ENCODE assay signal across 6 cellular contexts in the genomic region with DNA sequence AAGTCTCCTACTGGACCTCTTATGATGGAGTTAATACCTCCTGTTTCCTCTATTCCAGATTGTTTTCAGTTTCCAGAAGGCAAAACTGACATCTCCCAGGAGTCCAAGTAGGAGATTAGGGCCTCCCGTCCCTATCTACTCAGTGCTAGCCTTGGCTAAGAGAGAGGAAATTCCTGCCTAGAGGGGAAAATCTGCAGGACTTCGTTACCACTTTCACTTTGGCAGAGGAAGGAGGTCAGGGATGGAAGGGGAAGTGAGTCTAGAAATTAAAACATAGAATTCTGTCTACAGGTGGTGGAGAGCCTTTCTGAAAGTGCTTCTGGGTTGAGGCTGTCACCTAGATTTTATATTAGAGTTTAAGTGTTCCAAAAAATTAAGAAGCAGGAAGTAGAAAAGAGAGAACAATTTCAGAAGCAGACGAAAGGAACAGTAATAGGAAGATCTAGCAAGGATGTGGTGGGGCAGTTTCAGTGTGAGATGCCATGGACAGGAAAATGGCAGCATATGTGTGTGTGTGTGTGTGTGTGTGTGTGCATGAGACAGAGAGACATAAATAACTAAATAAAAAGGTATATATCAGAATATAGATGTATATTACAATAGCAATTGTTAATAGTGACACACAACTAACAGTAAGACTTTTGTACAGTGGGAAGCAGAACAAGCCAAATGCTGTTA. TPM values are rescaled to one million over a fixed set of nuclear protein-coding genes. Genes with fewer than 3 reads are reported as not detected.
DNase-seq lines count a peak whose midpoint lies in the region; ATAC-seq and TF ChIP-seq lines count a peak whose summit lies in the region.

No MANE protein-coding gene starts in this region.

- no peak overlapping the region for H2AK5ac ChIP-seq in mesenchymal stem cell (ENCODE audit: low read length, severe bottlenecking)

- 68% methylated on average over 3 of the region's 3 CpGs for WGBS in mesenchymal stem cell

- peak overlapping the region; percentile 54 for H3K9ac ChIP-seq in mesenchymal stem cell (ENCODE audit: low read length)

- peaks cover 1% of the 10 kb centered on the region for H3K79me1 ChIP-seq in mesenchymal stem cell (replicated peaks; ENCODE audit: low read length, poor library complexity, severe bottlenecking)

- H4K91ac ChIP-seq in mesenchymal stem cell (ENCODE audit: low read length): no peak overlapping the region

- H2BK12ac ChIP-seq in mesenchymal stem cell (ENCODE audit: low read length in 2 of 2): no peak overlapping the region

- H3K27ac ChIP-seq in mesenchymal stem cell (ENCODE audit: low read length, poor library complexity, severe bottlenecking): no peak overlapping the region

- DNase-seq in GM12865 (ENCODE audit: low read depth): peak; percentile 57
- DNase-seq in RPMI7951 (ENCODE audit: low read depth): peak; percentile 47
- DNase-seq in mesenchymal stem cell: peak; percentile 7
- DNase-seq in NCI-H1417 treated with DMSO at 0.1 percent for 48 hours (lab: John Stamatoyannopoulos, UW): no peak
- no peak for DNase-seq in NCI-H774 (lab: John Stamatoyannopoulos, UW)

- no peaks in the 10 kb centered on the region for H3K4me1 ChIP-seq in mesenchymal stem cell (ENCODE audit: control insufficient read depth, insufficient read depth, low read depth, low read length)

- no peak overlapping the region for H3K14ac ChIP-seq in mesenchymal stem cell (ENCODE audit: low read length in 2 of 2)

- H2BK120ac ChIP-seq in mesenchymal stem cell (ENCODE audit: low read depth, low read length): no peak overlapping the region

- H2BK15ac ChIP-seq in mesenchymal stem cell (ENCODE audit: low read depth, poor library complexity, severe bottlenecking): no peak overlapping the region

- peaks cover 0 to 4% of the 10 kb centered on the region in 2 experiments for H3K27me3 ChIP-seq in mesenchymal stem cell (ENCODE audit: control insufficient read depth in 1 of 2, insufficient read depth in 1 of 2, low read length in 2 of 2)

- H3K4me2 ChIP-seq in mesenchymal stem cell (ENCODE audit: low read length, poor library complexity, severe bottlenecking): no peak overlapping the region

- no peak overlapping the region for H4K8ac ChIP-seq in mesenchymal stem cell (ENCODE audit: low read length)

- no peaks in the 10 kb centered on the region for H3K36me3 ChIP-seq in mesenchymal stem cell (ENCODE audit: control insufficient read depth in 1 of 2, insufficient read depth in 2 of 2, low read depth in 1 of 2, low read length in 2 of 2)

- no peak overlapping the region; the same call in 1 of the 2 replicates for H3K4me3 ChIP-seq in GM12865 (ENCODE audit: low read depth, low read length)
- H3K4me3 ChIP-seq in mesenchymal stem cell (ENCODE audit: insufficient read depth in 1 of 2, low read depth in 1 of 2, low read length in 2 of 2): peak overlapping the region in 1 of 2 experiments; percentile 69

- H3K9me3 ChIP-seq in mesenchymal stem cell (ENCODE audit: control insufficient read depth, low read length): no peaks in the 10 kb centered on the region

- H2BK5ac ChIP-seq in mesenchymal stem cell (ENCODE audit: low read depth, low read length, poor library complexity, severe bottlenecking): no peak overlapping the region

- no peak overlapping the region for H3K4ac ChIP-seq in mesenchymal stem cell (ENCODE audit: low read depth in 1 of 2, low read length in 2 of 2)

- no peak overlapping the region for H3K18ac ChIP-seq in mesenchymal stem cell (ENCODE audit: low read depth in 1 of 2, low read length in 2 of 2)

- no peak overlapping the region for H3K23ac ChIP-seq in mesenchymal stem cell (ENCODE audit: low read length in 2 of 2)

- no peak for TF ChIP-seq CTCF in GM12865 (IDR thresholded peaks at IDR 0.05; ENCODE audit: insufficient read depth, low read depth, low read length, missing control alignments)

- peak overlapping the region; percentile 32 for H2AFZ ChIP-seq in mesenchymal stem cell (ENCODE audit: low read depth, low read length)

- no peak for ATAC-seq in GM19035 (IDR thresholded peaks at IDR 0.05; ENCODE audit: unreplicated experiment)

RNA-seq across cellular contexts. Expression of a gene that starts 2.4 kb away (rescaled TPM):
- 4.9 and 5.4 TPM in 2 replicates for total RNA-seq in RPMI7951 (2014; rRNA removed; shearing (Covaris generic))
- 5.0 TPM for polyA plus RNA-seq in mesenchymal stem cell (2013, experiment 1 of 2)
- 5.4 TPM for polyA plus RNA-seq in mesenchymal stem cell (2013, experiment 2 of 2)

RNA-seq across cellular contexts. Expression of a gene that starts 16.6 kb away (rescaled TPM):
- total RNA-seq in RPMI7951 (2014; rRNA removed; shearing (Covaris generic)): not detected in 2 replicates
- not detected for polyA plus RNA-seq in mesenchymal stem cell (2013, experiment 1 of 2)
- polyA plus RNA-seq in mesenchymal stem cell (2013, experiment 2 of 2): not detected

RNA-seq across cellular contexts. Expression of a gene that starts 26.9 kb away (rescaled TPM):
- total RNA-seq in RPMI7951 (2014; rRNA removed; shearing (Covaris generic)): not detected in 2 replicates
- not detected for polyA plus RNA-seq in mesenchymal stem cell (2013, experiment 1 of 2)
- polyA plus RNA-seq in mesenchymal stem cell (2013, experiment 2 of 2): not detected

RNA-seq across cellular contexts. Expression of a gene that starts 28.9 kb away (rescaled TPM):
- not detected in 2 replicates for total RNA-seq in RPMI7951 (2014; rRNA removed; shearing (Covaris generic))
- polyA plus RNA-seq in mesenchymal stem cell (2013, experiment 1 of 2): not detected
- polyA plus RNA-seq in mesenchymal stem cell (2013, experiment 2 of 2): not detected

RNA-seq across cellular contexts. Expression of a gene that starts 33.4 kb away (rescaled TPM):
- total RNA-seq in RPMI7951 (2014; rRNA removed; shearing (Covaris generic)): not detected in 2 replicates
- polyA plus RNA-seq in mesenchymal stem cell (2013, experiment 1 of 2): not detected
- 0.01 TPM for polyA plus RNA-seq in mesenchymal stem cell (2013, experiment 2 of 2)

Comparison
In these comparisons a context has a peak if more than half of its experiments do, and no peak if none do; other contexts are left out.
1. DNase-seq: peak in GM12865 (single experiment), RPMI7951 (single experiment) and mesenchymal stem cell (single experiment); none in NCI-H1417 treated with DMSO at 0.1 percent for 48 hours (single experiment) and NCI-H774 (single experiment).